In the genomic region with DNA sequence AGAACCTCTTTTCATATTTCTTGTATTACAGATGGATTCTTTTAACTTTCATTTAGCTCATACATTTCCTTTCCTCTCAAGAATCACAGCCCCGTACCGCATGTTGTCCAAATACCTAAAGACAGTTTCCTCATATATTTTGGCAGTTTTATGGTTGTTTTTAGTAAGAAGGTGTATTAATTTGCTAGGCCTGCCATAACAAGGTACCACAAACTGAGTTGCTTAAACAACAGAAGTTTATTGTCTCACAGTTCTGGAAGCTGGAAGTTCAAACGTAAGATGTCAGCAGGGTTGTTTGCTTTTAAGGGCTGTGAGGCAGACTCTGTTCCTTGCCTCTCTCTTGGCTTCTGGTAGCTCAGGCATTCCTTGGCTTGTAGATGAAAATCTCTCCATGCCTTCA, we compare ENCODE assay signal across 19 cellular contexts.
DNase-seq lines count a peak whose midpoint lies in the region; ATAC-seq, FAIRE-seq and TF ChIP-seq lines count a peak whose summit lies in the region.
"Had no signal": no experiment of that assay in that cellular context is flagged by ENCODE, and none has a peak within 500 bp of the region (broad histone marks: within the 10 kb centered on the region; RNA-seq: fewer than 3 reads in every experiment).

No MANE protein-coding gene starts in this region.

- H2AFZ ChIP-seq in endothelial cell of umbilical vein (ENCODE audit: low read depth, low read length) (no peak overlapping the region), GM23248 (no peak overlapping the region)

- H3K9ac ChIP-seq in adipocyte (ENCODE audit: low read length) (no peak overlapping the region), endothelial cell of umbilical vein (replicated peaks; ENCODE audit: extremely low read depth, insufficient read depth, low read length) (no peak overlapping the region), muscle layer of colon (ENCODE audit: low read length) (no peak overlapping the region), GM23248 (no peak overlapping the region)
- H3K9ac ChIP-seq: BLaER1 had no signal

- no TSS peak for BruUV-seq in endothelial cell of umbilical vein (replicated peaks; lab: Mats Ljungman, UMichigan)

- H3K27me3 ChIP-seq in adipocyte (replicated peaks; ENCODE audit: control insufficient read depth, insufficient read depth, low read length) (no peaks in the 10 kb centered on the region), endothelial cell of umbilical vein (ENCODE audit: control insufficient read depth in 2 of 2, insufficient read depth in 2 of 2, low read length in 2 of 2) (no peaks in the 10 kb centered on the region), muscle layer of colon (ENCODE audit: control insufficient read depth in 1 of 2, insufficient read depth in 2 of 2, low read length in 2 of 2) (no peaks in the 10 kb centered on the region), sigmoid colon (no peaks in the 10 kb centered on the region), GM23248 (replicated peaks; ENCODE audit: insufficient read depth) (no peaks in the 10 kb centered on the region)
- H3K27me3 ChIP-seq: BLaER1 had no signal

- peak in 1 of 4 donors; percentile 38 for TF ChIP-seq EP300 in sigmoid colon (IDR thresholded peaks at IDR 0.05)

- in situ Hi-C loops in GM23248 (cut with MboI): no loop called here

- H3K9me3 ChIP-seq in adipocyte (ENCODE audit: control insufficient read depth, low read length) (peaks cover 12% of the 10 kb centered on the region), endothelial cell of umbilical vein (replicated peaks; ENCODE audit: control insufficient read depth, insufficient read depth, low read length) (no peaks in the 10 kb centered on the region), muscle layer of colon (ENCODE audit: low read length) (no peaks in the 10 kb centered on the region), sigmoid colon (no peaks in the 10 kb centered on the region), GM23248 (ENCODE audit: low read depth) (no peaks in the 10 kb centered on the region)

- H3K79me2 ChIP-seq in endothelial cell of umbilical vein (ENCODE audit: control insufficient read depth, insufficient read depth, low read length): no peaks in the 10 kb centered on the region
- H3K79me2 ChIP-seq in GM23248 (ENCODE audit: insufficient read depth): no peaks in the 10 kb centered on the region

- H3K4me2 ChIP-seq in endothelial cell of umbilical vein (ENCODE audit: insufficient read depth, low read length) (no peak overlapping the region), GM23248 (ENCODE audit: unreplicated experiment) (no peak overlapping the region)
- H3K4me2 ChIP-seq: BLaER1 had no signal

- H3K9me1 ChIP-seq in endothelial cell of umbilical vein (replicated peaks; ENCODE audit: control insufficient read depth, extremely low read depth, insufficient read depth, low read length): no peaks in the 10 kb centered on the region

- 71 to 84% methylated on average over 3 of the region's 3 CpGs for WGBS in sigmoid colon, 2 donors
- WGBS in GM23248 (ENCODE audit: low coverage in 1 of 2, low lambda C conversion rate in 2 of 2, missing lambda C conversion rate in 2 of 2), 2 experiments: 94 to 96% methylated on average over 3 of the region's 3 CpGs

- H3K9me2 ChIP-seq in GM23248 (ENCODE audit: insufficient read depth): no peaks in the 10 kb centered on the region

- H3K4me1 ChIP-seq in adipocyte (ENCODE audit: control insufficient read depth, insufficient read depth, low read length) (peaks cover 5% of the 10 kb centered on the region), endothelial cell of umbilical vein (ENCODE audit: control insufficient read depth, extremely low read depth, insufficient read depth, low read length) (no peaks in the 10 kb centered on the region), muscle layer of colon (ENCODE audit: insufficient read depth, low read length) (peaks cover 7% of the 10 kb centered on the region), sigmoid colon (no peaks in the 10 kb centered on the region), GM23248 (ENCODE audit: insufficient read depth) (peaks cover 4% of the 10 kb centered on the region; the same call in 1 of the 2 replicates)

- CTCF ChIA-PET in endothelial cell of umbilical vein (lab: Charles Lee): no interaction called here

- H3F3A ChIP-seq in GM23248 (ENCODE audit: insufficient read depth): no peaks in the 10 kb centered on the region

- POLR2A ChIA-PET in endothelial cell of umbilical vein (lab: Charles Lee): no interaction called here

- H3K27ac ChIP-seq in endothelial cell of umbilical vein (ENCODE audit: insufficient read depth, low read depth, low read length) (no peak overlapping the region), muscle layer of colon (ENCODE audit: low read depth, low read length) (peak overlapping the region; percentile 45), sigmoid colon (peak overlapping the region in 3 of 4 donors; percentile 9 to 50 (median 11)), GM23248 (no peak overlapping the region)
- H3K27ac ChIP-seq: BLaER1 had no signal

- ATAC-seq in HG02623 (IDR thresholded peaks at IDR 0.05; ENCODE audit: unreplicated experiment): no peak
- ATAC-seq: HCT116, HepG2 had no signal

- no peak for TF ChIP-seq POLR2A in endothelial cell of umbilical vein (IDR thresholded peaks at IDR 0.05; ENCODE audit: low read depth, low read length)
- TF ChIP-seq POLR2A in sigmoid colon (IDR thresholded peaks at IDR 0.05): no peak

- dilution Hi-C loops in endothelial cell of umbilical vein (cut with MboI; ENCODE audit: extremely low pct_ligation_motif_present, low sequenced_read_pairs): no loop called here

- H3K4me3 ChIP-seq in adipocyte (ENCODE audit: low read length) (no peak overlapping the region), endothelial cell of umbilical vein (replicated peaks in 1 of 3; ENCODE audit: insufficient read depth in 1 of 3, low read depth in 1 of 3, low read length in 3 of 3) (no peak overlapping the region), muscle layer of colon (ENCODE audit: low read depth in 1 of 2, low read length in 2 of 2) (peak overlapping the region in 1 of 2 donors; percentile 28), sigmoid colon (no peak overlapping the region), GM23248 (no peak overlapping the region)
- H3K4me3 ChIP-seq: BLaER1 had no signal

- H4K20me1 ChIP-seq in endothelial cell of umbilical vein (replicated peaks; ENCODE audit: control insufficient read depth, extremely low read depth, insufficient read depth, low read length): no peaks in the 10 kb centered on the region
- H4K20me1 ChIP-seq in GM23248 (ENCODE audit: insufficient read depth): no peaks in the 10 kb centered on the region
- H4K20me1 ChIP-seq: BLaER1 had no signal

- DNase-seq in adipocyte (ENCODE audit: low read depth) (peak; percentile 54), endothelial cell of umbilical vein (ENCODE audit: low read depth, low spot score) (no peak), sigmoid colon (no peak), NCI-H2171 treated with DMSO at 0.1 percent for 48 hours (lab: John Stamatoyannopoulos, UW) (no peak), germinal center (ENCODE audit: low spot score) (no peak), GM23248 (no peak)
- DNase-seq: 8988T; CD4-positive, alpha-beta memory T cell; DMS153; DMS79; GDM1; GOT3; H7; HFFc6 had no signal

- H3K36me3 ChIP-seq in adipocyte (ENCODE audit: control insufficient read depth, insufficient read depth, low read length, severe bottlenecking) (no peaks in the 10 kb centered on the region), endothelial cell of umbilical vein (ENCODE audit: control insufficient read depth in 2 of 2, extremely low read depth in 1 of 2, insufficient read depth in 2 of 2, low read length in 2 of 2) (no peaks in the 10 kb centered on the region), muscle layer of colon (ENCODE audit: insufficient read depth, low read length) (no peaks in the 10 kb centered on the region), sigmoid colon (no peaks in the 10 kb centered on the region), GM23248 (ENCODE audit: low read depth) (no peaks in the 10 kb centered on the region)
- H3K36me3 ChIP-seq: BLaER1 had no signal

- intact Hi-C loops in endothelial cell of umbilical vein (cut with micrococcal nuclease): no loop called here
- intact Hi-C loops in sigmoid colon (cut with DNase I): no loop called here

- FAIRE-seq in endothelial cell of umbilical vein (lab: Jason Lieb, UNC): peak; percentile 64
- FAIRE-seq: HepG2 had no signal

- no peak for TF ChIP-seq CTCF in endothelial cell of umbilical vein (IDR thresholded peaks at IDR 0.05; ENCODE audit: extremely low read depth in 1 of 2, insufficient read depth in 1 of 2, low read depth in 1 of 2, low read length in 2 of 2)
- no peak for TF ChIP-seq CTCF in sigmoid colon (IDR thresholded peaks at IDR 0.05)

TF ChIP-seq in endothelial cell of umbilical vein, 7 proteins besides CTCF, POLR2A, EP300 and RAD21:
- TF ChIP-seq JUN (IDR thresholded peaks at IDR 0.05; ENCODE audit: borderline replicate concordance, insufficient read depth, insufficient read length, low read depth) (no peak), FOS (IDR thresholded peaks at IDR 0.05; ENCODE audit: borderline replicate concordance, insufficient read depth, low read length) (no peak), EZH2 (IDR thresholded peaks at IDR 0.05; ENCODE audit: borderline replicate concordance, low read depth, low read length, severe bottlenecking) (no peak), POLR2AphosphoS5 (IDR thresholded peaks at IDR 0.05; ENCODE audit: insufficient read depth, low read depth, low read length) (no peak), MYC (IDR thresholded peaks at IDR 0.05; ENCODE audit: low read depth, low read length) (no peak), GATA2 (IDR thresholded peaks at IDR 0.05; ENCODE audit: insufficient read depth, insufficient read length, low read depth, low read length) (no peak)
- TF ChIP-seq, protein P1, sequence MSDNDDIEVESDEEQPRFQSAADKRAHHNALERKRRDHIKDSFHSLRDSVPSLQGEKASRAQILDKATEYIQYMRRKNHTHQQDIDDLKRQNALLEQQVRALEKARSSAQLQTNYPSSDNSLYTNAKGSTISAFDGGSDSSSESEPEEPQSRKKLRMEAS (IDR thresholded peaks at IDR 0.05; ENCODE audit: insufficient read depth, insufficient read length): no peak
TF ChIP-seq in endothelial cell of umbilical vein: peak in this region for 0.

Comparison
In these comparisons a context has a peak if more than half of its experiments do, and no peak if none do; other contexts are left out.
1. H3K27ac ChIP-seq: peak in muscle layer of colon (single experiment) and sigmoid colon (3 of 4); none in endothelial cell of umbilical vein (single experiment) and GM23248 (single experiment).